In genomic region chr14:34299360-34299759, GRCh38 we compare ENCODE assay signal across 21 cellular contexts.
"Had no signal": no experiment of that assay in that cellular context is flagged by ENCODE, and none has a peak within 500 bp of the region (broad histone marks: within the 10 kb centered on the region; RNA-seq: fewer than 3 reads in every experiment).

No MANE protein-coding gene starts in this region.

- H3K4me1 ChIP-seq: left lung, psoas muscle, spleen, upper lobe of right lung, uterus had no signal

- H3K36me3 ChIP-seq: left lung, ovary, spleen, suprapubic skin, transverse colon, upper lobe of right lung, uterus had no signal

- ATAC-seq: effector memory CD8-positive, alpha-beta T cell; left cardiac atrium; left lung; naive thymus-derived CD8-positive, alpha-beta T cell; psoas muscle; right cardiac atrium; stimulated activated naive CD8-positive, alpha-beta T cell treated with anti-CD3 and anti-CD28 coated beads, Interleukin-15, amount 100 ng/mL, for 72 hours; upper lobe of right lung had no signal

- H3K27ac Mint-ChIP-seq: effector memory CD8-positive, alpha-beta T cell; naive thymus-derived CD8-positive, alpha-beta T cell had no signal

- H3K4me3 ChIP-seq: coronary artery, left lung, ovary, psoas muscle, skin epidermis, spleen, suprapubic skin, transverse colon, upper lobe of right lung, uterus had no signal

- H3K27me3 ChIP-seq: left lung, ovary, suprapubic skin, transverse colon, upper lobe of right lung, uterus had no signal

- H3K36me3 Mint-ChIP-seq: naive thymus-derived CD8-positive, alpha-beta T cell had no signal

- H3K27me3 Mint-ChIP-seq: stimulated activated naive CD8-positive, alpha-beta T cell treated with anti-CD3 and anti-CD28 coated beads, Interleukin-15, amount 100 ng/mL, for 72 hours had no signal

- H3K4me3 Mint-ChIP-seq: effector memory CD8-positive, alpha-beta T cell; naive thymus-derived CD8-positive, alpha-beta T cell; stimulated activated naive CD8-positive, alpha-beta T cell treated with anti-CD3 and anti-CD28 coated beads, Interleukin-15, amount 100 ng/mL, for 72 hours had no signal

- H3K9me3 ChIP-seq: left lung, ovary, psoas muscle, spleen, suprapubic skin, transverse colon, upper lobe of right lung, uterus had no signal

- DNase-seq: dermis blood vessel endothelial cell; effector memory CD8-positive, alpha-beta T cell; hypothalamus; left cardiac atrium; left lung; naive thymus-derived CD8-positive, alpha-beta T cell; occipital lobe; ovary; posterior cingulate gyrus; psoas muscle; right cardiac atrium; spleen; stimulated activated CD4-positive, alpha-beta T cell treated with anti-CD3 and anti-CD28 coated beads, Interleukin-2, amount 100 ng/mL, for 48 hours; stimulated activated naive CD4-positive, alpha-beta T cell; stimulated activated naive CD8-positive, alpha-beta T cell treated with anti-CD3 and anti-CD28 coated beads, Interleukin-15, amount 100 ng/mL, for 72 hours; transverse colon; upper lobe of right lung; uterus had no signal

- H3K9me3 Mint-ChIP-seq: effector memory CD8-positive, alpha-beta T cell; naive thymus-derived CD8-positive, alpha-beta T cell; stimulated activated naive CD8-positive, alpha-beta T cell treated with anti-CD3 and anti-CD28 coated beads, Interleukin-15, amount 100 ng/mL, for 72 hours had no signal

- H3K4me1 Mint-ChIP-seq: naive thymus-derived CD8-positive, alpha-beta T cell; stimulated activated naive CD8-positive, alpha-beta T cell treated with anti-CD3 and anti-CD28 coated beads, Interleukin-15, amount 100 ng/mL, for 72 hours had no signal

- H3K27ac ChIP-seq: coronary artery, left lung, ovary, psoas muscle, spleen, suprapubic skin, transverse colon, upper lobe of right lung, uterus had no signal
